ENCODE assay signal across 33 cellular contexts in genomic region chr3:179791793-179792192, GRCh38.
DNase-seq lines count a peak whose midpoint lies in the region; ATAC-seq, FAIRE-seq and TF ChIP-seq lines count a peak whose summit lies in the region.
"Had no signal": no experiment of that assay in that cellular context is flagged by ENCODE, and none has a peak within 500 bp of the region (broad histone marks: within the 10 kb centered on the region; RNA-seq: fewer than 3 reads in every experiment).

No MANE protein-coding gene starts in this region.

- H3K9me3 Mint-ChIP-seq in Calu3 (ENCODE audit: low read depth, unreplicated experiment) (peaks cover 9% of the 10 kb centered on the region), endothelial cell (ENCODE audit: unreplicated experiment) (no peaks in the 10 kb centered on the region)
- no peaks in the 10 kb centered on the region for H3K9me3 Mint-ChIP-seq in activated T-helper 2 cell treated with anti-CD3 and anti-CD28 coated beads, Interferon-gamma antibody, Interleukin-2, Interleukin-4, amounts not matched to agents 10 μg/mL and 5 μg/mL and 100 μg/mL, durations not matched to agents 14 hours and 24 hours and 36 hours
- H3K9me3 Mint-ChIP-seq: CD4-positive, alpha-beta memory T cell; CD8-positive, alpha-beta memory T cell; CD8-positive, alpha-beta T cell had no signal

- H3K4me3 ChIP-seq in HepG2 (replicated peaks in 1 of 3; ENCODE audit: insufficient read depth in 1 of 3, low read depth in 2 of 3, low read length in 3 of 3) (no peak overlapping the region), right lobe of liver (no peak overlapping the region)
- H3K4me3 ChIP-seq: A549; BLaER1; BLaER1 treated with 17β-estradiol and CSF1 and Interleukin-3, amounts not matched to agents 10 nM and 100 nM had no signal

- H3K36me3 ChIP-seq in HepG2 (replicated peaks in 1 of 2; ENCODE audit: control insufficient read depth in 1 of 2, insufficient read depth in 2 of 2, low read length in 2 of 2): peaks cover 0 to 1% of the 10 kb centered on the region in 2 experiments; a peak in 2 of 5 replicates
- no peaks in the 10 kb centered on the region for H3K36me3 ChIP-seq in right lobe of liver
- H3K36me3 ChIP-seq: BE2C had no signal

- POLR2A ChIA-PET in HepG2 (lab: Yijun Ruan, JAX): no interaction called here

- H3K4me1 Mint-ChIP-seq in Calu3 (ENCODE audit: low read depth, unreplicated experiment) (peaks cover 20% of the 10 kb centered on the region), endothelial cell (ENCODE audit: unreplicated experiment) (peaks cover 13% of the 10 kb centered on the region)
- peaks cover 1% of the 10 kb centered on the region for H3K4me1 Mint-ChIP-seq in activated T-helper 2 cell treated with anti-CD3 and anti-CD28 coated beads, Interferon-gamma antibody, Interleukin-2, Interleukin-4, amounts not matched to agents 10 μg/mL and 5 μg/mL and 100 μg/mL, durations not matched to agents 14 hours and 24 hours and 36 hours (ENCODE audit: low read depth)
- H3K4me1 Mint-ChIP-seq: B cell; CD14-positive monocyte; CD4-positive, CD25-positive, alpha-beta regulatory T cell; CD8-positive, alpha-beta memory T cell had no signal

- BruUV-seq in HepG2 (replicated peaks; lab: Mats Ljungman, UMichigan): no TSS peak
- no TSS peak for BruUV-seq in Calu3 (replicated peaks; lab: Mats Ljungman, UMichigan)

- no peak overlapping the region for H3K9ac ChIP-seq in HepG2 (ENCODE audit: insufficient read depth, low read depth, low read length)
- H3K9ac ChIP-seq: BLaER1; BLaER1 treated with 17β-estradiol and CSF1 and Interleukin-3, amounts not matched to agents 10 nM and 100 nM had no signal

- FAIRE-seq in HepG2 (lab: Jason Lieb, UNC): no peak
- FAIRE-seq: A549, D721Med had no signal

- H3K36me3 Mint-ChIP-seq in Calu3 (ENCODE audit: insufficient read depth, unreplicated experiment) (no peaks in the 10 kb centered on the region), endothelial cell (ENCODE audit: low read depth, unreplicated experiment) (no peaks in the 10 kb centered on the region)
- H3K36me3 Mint-ChIP-seq in activated T-helper 2 cell treated with anti-CD3 and anti-CD28 coated beads, Interferon-gamma antibody, Interleukin-2, Interleukin-4, amounts not matched to agents 10 μg/mL and 5 μg/mL and 100 μg/mL, durations not matched to agents 14 hours and 24 hours and 36 hours (ENCODE audit: low read depth): no peaks in the 10 kb centered on the region
- H3K36me3 Mint-ChIP-seq: CD14-positive monocyte; CD4-positive, CD25-positive, alpha-beta regulatory T cell had no signal

- DNase-seq in HepG2 (ENCODE audit: low spot score): no peak
- DNase-seq in right lobe of liver: no peak
- DNase-seq in Calu3: no peak
- DNase-seq in endothelial cell (ENCODE audit: low spot score): no peak
- DNase-seq in activated T-helper 2 cell treated with anti-CD3 and anti-CD28 coated beads, Interferon-gamma antibody, Interleukin-2, Interleukin-4, amounts not matched to agents 10 μg/mL and 5 μg/mL and 100 μg/mL, durations not matched to agents 14 hours and 24 hours and 36 hours (ENCODE audit: low spot score): no peak
- DNase-seq: 8988T; ACHN; AML-193; BE2C; C1 segment of cervical spinal cord; Caco-2; CD4-positive, alpha-beta memory T cell; CD4-positive, alpha-beta T cell; CD4-positive, CD25-positive, alpha-beta regulatory T cell; CD8-positive, alpha-beta memory T cell; CD8-positive, alpha-beta T cell; COR-L47; DMS 273 treated with DMSO at 0.1 percent for 48 hours; DMS153; DMS53; DMS79; DMS79 treated with DMSO at 0.1 percent for 48 hours; DND-41; EL had no signal

- ATAC-seq in HepG2 (peak; percentile 34; the same call in 1 of the 3 replicates), right lobe of liver (no peak), GM18870 (IDR thresholded peaks at IDR 0.05; ENCODE audit: unreplicated experiment) (no peak)
- ATAC-seq: A549; CD8-positive, alpha-beta T cell had no signal

- intact Hi-C loops in HepG2 (cut with micrococcal nuclease; ENCODE audit: unreplicated experiment): no loop called here
- intact Hi-C loops in right lobe of liver (cut with DNase I): no loop called here
- intact Hi-C loops in Calu3 (cut with micrococcal nuclease; ENCODE audit: unreplicated experiment): no loop called here
- intact Hi-C loops in activated T-helper 2 cell treated with anti-CD3 and anti-CD28 coated beads, Interferon-gamma antibody, Interleukin-2, Interleukin-4, amounts not matched to agents 10 μg/mL and 5 μg/mL and 100 μg/mL, durations not matched to agents 14 hours and 24 hours and 36 hours (cut with micrococcal nuclease): no loop called here

- H3K27ac Mint-ChIP-seq in Calu3 (ENCODE audit: unreplicated experiment): peak overlapping the region; percentile 3
- no peak overlapping the region for H3K27ac Mint-ChIP-seq in endothelial cell (ENCODE audit: unreplicated experiment)
- no peak overlapping the region for H3K27ac Mint-ChIP-seq in activated T-helper 2 cell treated with anti-CD3 and anti-CD28 coated beads, Interferon-gamma antibody, Interleukin-2, Interleukin-4, amounts not matched to agents 10 μg/mL and 5 μg/mL and 100 μg/mL, durations not matched to agents 14 hours and 24 hours and 36 hours
- H3K27ac Mint-ChIP-seq: B cell; CD14-positive monocyte; CD4-positive, alpha-beta memory T cell; CD4-positive, alpha-beta T cell; CD4-positive, CD25-positive, alpha-beta regulatory T cell; CD8-positive, alpha-beta T cell had no signal

- H4K20me1 ChIP-seq in HepG2 (ENCODE audit: insufficient read depth, low read length): no peaks in the 10 kb centered on the region
- H4K20me1 ChIP-seq: BLaER1; BLaER1 treated with 17β-estradiol and CSF1 and Interleukin-3, amounts not matched to agents 10 nM and 100 nM had no signal

- TF ChIP-seq CTCF in HepG2 (CRISPR knock-in tag; IDR thresholded peaks at IDR 0.05) (no peak), right lobe of liver (IDR thresholded peaks at IDR 0.05) (no peak), Calu3 (IDR thresholded peaks at IDR 0.05; ENCODE audit: unreplicated experiment) (no peak), endothelial cell (IDR thresholded peaks at IDR 0.05; ENCODE audit: unreplicated experiment) (no peak)

- H3K4me3 Mint-ChIP-seq in Calu3 (ENCODE audit: low read depth, unreplicated experiment) (no peak overlapping the region), endothelial cell (ENCODE audit: unreplicated experiment) (peak overlapping the region; percentile 37)
- no peak overlapping the region for H3K4me3 Mint-ChIP-seq in activated T-helper 2 cell treated with anti-CD3 and anti-CD28 coated beads, Interferon-gamma antibody, Interleukin-2, Interleukin-4, amounts not matched to agents 10 μg/mL and 5 μg/mL and 100 μg/mL, durations not matched to agents 14 hours and 24 hours and 36 hours (ENCODE audit: low read depth)
- H3K4me3 Mint-ChIP-seq: B cell; CD14-positive monocyte; CD4-positive, alpha-beta memory T cell; CD4-positive, alpha-beta T cell; CD4-positive, CD25-positive, alpha-beta regulatory T cell; CD8-positive, alpha-beta T cell had no signal

- in situ Hi-C loops in HepG2 (cut with HindIII; ENCODE audit: extremely low pct_ligation_motif_present, low pct_unique_long_range_greater_than_20kb): no loop called here

- no peak overlapping the region for H3K4me2 ChIP-seq in HepG2 (ENCODE audit: low read depth, low read length)
- H3K4me2 ChIP-seq: A549; BLaER1; BLaER1 treated with 17β-estradiol and CSF1 and Interleukin-3, amounts not matched to agents 10 nM and 100 nM had no signal

- no peaks in the 10 kb centered on the region for H3K79me2 ChIP-seq in HepG2 (ENCODE audit: insufficient read depth, low read length)

- H3K9me3 ChIP-seq in HepG2 (ENCODE audit: low read length) (no peaks in the 10 kb centered on the region), right lobe of liver (no peaks in the 10 kb centered on the region)
- H3K9me3 ChIP-seq: A549; BE2C; BLaER1; BLaER1 treated with 17β-estradiol and CSF1 and Interleukin-3, amounts not matched to agents 10 nM and 100 nM; Caco-2 had no signal

- CTCF ChIA-PET in HepG2 (lab: Yijun Ruan, JAX; ENCODE audit: low intra/inter-chr PET ratio, low total read pairs) (no interaction called here), Calu3 (lab: Charles Lee) (interaction anchor here (0.5 to 0.6 kb wide), 3 partner anchors 142 to 1028 kb away, joined by 3 to 5 read pairs (median 3); no protein-coding TSS in a partner anchor)

- TF ChIP-seq EP300 in HepG2 (IDR thresholded peaks at IDR 0.05; ENCODE audit: low read depth in 2 of 2, low read length in 2 of 2): no peak
- no peak for TF ChIP-seq EP300 in HepG2 (CRISPR knock-in tag; IDR thresholded peaks at IDR 0.05; ENCODE audit: borderline replicate concordance)

- peaks cover 5% of the 10 kb centered on the region; the same call in 1 of the 2 replicates for H3K4me1 ChIP-seq in HepG2 (ENCODE audit: insufficient read depth, low read length)
- no peaks in the 10 kb centered on the region for H3K4me1 ChIP-seq in right lobe of liver
- H3K4me1 ChIP-seq: A549; BE2C; BLaER1; BLaER1 treated with 17β-estradiol and CSF1 and Interleukin-3, amounts not matched to agents 10 nM and 100 nM had no signal

- WGBS in HepG2 (ENCODE audit: low lambda C conversion rate): 68% methylated on average over 3 of the region's 3 CpGs
- WGBS in right lobe of liver (ENCODE audit: insufficient coverage, low coverage, low lambda C conversion rate, missing lambda C conversion rate): 95% methylated on average over 3 of the region's 3 CpGs

- no peak overlapping the region for H2AFZ ChIP-seq in HepG2 (ENCODE audit: low read length)

- no peak for TF ChIP-seq RAD21 in HepG2 (CRISPR knock-in tag; IDR thresholded peaks at IDR 0.05)

- no peaks in the 10 kb centered on the region for H3K27me3 ChIP-seq in HepG2 (ENCODE audit: control insufficient read depth in 1 of 2, insufficient read depth in 2 of 2, low read length in 2 of 2)
- no peaks in the 10 kb centered on the region for H3K27me3 ChIP-seq in right lobe of liver
- H3K27me3 ChIP-seq: BE2C; BLaER1; BLaER1 treated with 17β-estradiol and CSF1 and Interleukin-3, amounts not matched to agents 10 nM and 100 nM had no signal

- H3K27me3 Mint-ChIP-seq in Calu3 (ENCODE audit: unreplicated experiment) (no peaks in the 10 kb centered on the region), endothelial cell (ENCODE audit: unreplicated experiment) (peaks cover 3% of the 10 kb centered on the region)
- peaks cover 2% of the 10 kb centered on the region for H3K27me3 Mint-ChIP-seq in activated T-helper 2 cell treated with anti-CD3 and anti-CD28 coated beads, Interferon-gamma antibody, Interleukin-2, Interleukin-4, amounts not matched to agents 10 μg/mL and 5 μg/mL and 100 μg/mL, durations not matched to agents 14 hours and 24 hours and 36 hours (ENCODE audit: low read depth)
- H3K27me3 Mint-ChIP-seq: B cell; CD4-positive, alpha-beta memory T cell; CD4-positive, alpha-beta T cell; CD4-positive, CD25-positive, alpha-beta regulatory T cell; CD8-positive, alpha-beta memory T cell had no signal

- no peak for TF ChIP-seq POLR2A in HepG2 (IDR thresholded peaks at IDR 0.05; ENCODE audit: insufficient read depth in 1 of 2, low read depth in 2 of 2, low read length in 2 of 2)
- no peak for TF ChIP-seq POLR2A in right lobe of liver (IDR thresholded peaks at IDR 0.05)

- no peak overlapping the region for H3K27ac ChIP-seq in HepG2 (ENCODE audit: extremely low read length, insufficient read depth, low read length)
- H3K27ac ChIP-seq in right lobe of liver: no peak overlapping the region
- H3K27ac ChIP-seq: 22Rv1; A549; BLaER1; BLaER1 treated with 17β-estradiol and CSF1 and Interleukin-3, amounts not matched to agents 10 nM and 100 nM; C4-2B had no signal

TF ChIP-seq in HepG2, 621 proteins besides CTCF, POLR2A, EP300 and RAD21 (continues in another document):
- TF ChIP-seq POLR2G (IDR thresholded peaks at IDR 0.05; ENCODE audit: low read depth, low read length): 0 out of 2 replicates have a peak, but pooled peaks have one; percentile 50
